In the genomic region with DNA sequence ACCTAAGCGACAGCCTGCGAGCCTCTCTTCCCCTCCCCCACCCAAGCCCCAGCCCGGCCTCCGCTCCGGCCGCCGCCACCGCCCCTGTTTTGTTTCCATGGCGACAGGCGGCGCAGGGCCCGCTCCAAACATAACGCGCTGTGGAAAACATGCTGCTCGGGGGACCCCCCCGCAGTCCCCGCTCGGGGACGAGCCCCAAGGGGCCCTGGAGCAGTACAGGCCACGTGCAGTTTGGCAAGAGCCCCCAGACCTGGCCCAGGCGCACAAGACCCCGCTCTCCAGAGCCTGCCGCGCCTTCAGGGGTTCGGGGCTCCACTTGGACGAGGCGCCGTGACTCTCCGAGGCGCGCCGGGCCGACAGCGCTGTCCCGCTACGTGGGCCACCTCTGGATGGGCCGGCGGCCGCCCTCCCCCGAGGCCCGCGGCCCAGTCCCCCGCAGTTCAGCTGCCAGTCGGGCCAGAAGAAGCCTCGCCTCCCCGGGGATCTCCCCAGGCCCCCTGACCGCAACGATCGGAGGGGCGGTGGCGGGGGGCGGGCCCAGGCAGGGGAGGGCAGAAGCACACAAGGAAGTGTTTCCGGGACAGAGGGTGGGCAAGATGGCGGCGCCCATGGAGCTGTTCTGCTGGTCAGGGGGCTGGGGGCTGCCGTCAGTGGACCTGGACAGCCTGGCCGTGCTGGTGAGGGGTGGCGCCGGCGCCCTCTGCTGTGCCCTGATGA, we compare ENCODE assay signal across 8 cellular contexts. TPM values are rescaled to one million over a fixed set of nuclear protein-coding genes. Genes with fewer than 3 reads are reported as not detected.
DNase-seq lines count a peak whose midpoint lies in the region; ATAC-seq lines count a peak whose summit lies in the region.

A gene with protein sequence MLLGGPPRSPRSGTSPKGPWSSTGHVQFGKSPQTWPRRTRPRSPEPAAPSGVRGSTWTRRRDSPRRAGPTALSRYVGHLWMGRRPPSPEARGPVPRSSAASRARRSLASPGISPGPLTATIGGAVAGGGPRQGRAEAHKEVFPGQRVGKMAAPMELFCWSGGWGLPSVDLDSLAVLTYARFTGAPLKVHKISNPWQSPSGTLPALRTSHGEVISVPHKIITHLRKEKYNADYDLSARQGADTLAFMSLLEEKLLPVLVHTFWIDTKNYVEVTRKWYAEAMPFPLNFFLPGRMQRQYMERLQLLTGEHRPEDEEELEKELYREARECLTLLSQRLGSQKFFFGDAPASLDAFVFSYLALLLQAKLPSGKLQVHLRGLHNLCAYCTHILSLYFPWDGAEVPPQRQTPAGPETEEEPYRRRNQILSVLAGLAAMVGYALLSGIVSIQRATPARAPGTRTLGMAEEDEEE (plus strand): TSS at position 40 of the 717 bp plus-strand sequence. CDS start 110 bp downstream, at position 150.

- in situ Hi-C loops in ACHN (cut with HindIII; ENCODE audit: low pct_ligation_motif_present, low pct_unique_long_range_greater_than_20kb, low sequenced_read_pairs) = no loop called here

- ATAC-seq in GM18867 (IDR thresholded peaks at IDR 0.05; ENCODE audit: unreplicated experiment) (peak; percentile 64), HG03135 (IDR thresholded peaks at IDR 0.05; ENCODE audit: unreplicated experiment) (peak; percentile 71), left colon (peak; percentile 86)

- peak; percentile 86 for DNase-seq in ACHN
- peak; percentile 84 for DNase-seq in NCI-H460 (ENCODE audit: extremely low read depth, low read depth)
- DNase-seq in activated CD4-positive, alpha-beta T cell treated with anti-CD3 and anti-CD28 coated beads for 4 hours = peak; percentile 81 to 84
- peak; percentile 87 to 89 for DNase-seq in left colon
- peak; percentile 86 for DNase-seq in stimulated activated CD4-positive, alpha-beta T cell treated with anti-CD3 and anti-CD28 coated beads, Interleukin-1b, Interleukin-23, amount 100 ng/mL, for 48 hours

- H3K27ac ChIP-seq in cingulate gyrus (ENCODE audit: low read depth, low read length) = peak within 1 kb of the TSS; percentile 98

- intact Hi-C loops in left colon (cut with DNase I, micrococcal nuclease) = no loop called here

RNA-seq across cellular contexts. Expression of the gene that starts here (rescaled TPM):
- total RNA-seq in NCI-H460 (2014; rRNA removed; shearing (Covaris generic)) = 69.7 and 72.8 TPM in 2 replicates
- 98.2 and 121 TPM in 2 replicates for polyA plus RNA-seq in NCI-H460 (2014; cell fraction: nucleus; rRNA removed)
- total RNA-seq in left colon = 10 to 100 TPM; 36.3 to 46.4 TPM

Comparison
In these comparisons a context has a peak if more than half of its experiments do, and no peak if none do; other contexts are left out.
1. Peak in every context shown above with its lines: DNase-seq, ATAC-seq and H3K27ac ChIP-seq.